Comparison of ENCODE assay signal across 16 cellular contexts in genomic region chr12:68106160-68106559, GRCh38. TPM values are rescaled to one million over a fixed set of nuclear protein-coding genes. Genes with fewer than 3 reads are reported as not detected.
DNase-seq lines count a peak whose midpoint lies in the region; ATAC-seq and TF ChIP-seq lines count a peak whose summit lies in the region.
"Had no signal": no experiment of that assay in that cellular context is flagged by ENCODE, and none has a peak within 500 bp of the region (broad histone marks: within the 10 kb centered on the region; RNA-seq: fewer than 3 reads in every experiment).

No MANE protein-coding gene starts in this region.

- H4K20me1 ChIP-seq in SK-N-SH (ENCODE audit: insufficient read depth): no peaks in the 10 kb centered on the region

- 65% methylated on average over 4 of the region's 5 CpGs for WGBS in SK-N-SH (ENCODE audit: low lambda C conversion rate)
- 60 to 85% methylated on average over 5 of the region's 5 CpGs for WGBS in sigmoid colon, 2 donors

- H3K36me3 ChIP-seq in SK-N-SH (replicated peaks in 1 of 2; ENCODE audit: control insufficient read depth in 1 of 2, insufficient read depth in 2 of 2, low read length in 1 of 2): no peaks in the 10 kb centered on the region
- H3K36me3 ChIP-seq in sigmoid colon: no peaks in the 10 kb centered on the region
- H3K36me3 ChIP-seq: heart left ventricle, spleen, thyroid gland had no signal

- POLR2A ChIA-PET in SK-N-SH (lab: Yijun Ruan, JAX): no interaction called here

- TF ChIP-seq EP300 in SK-N-SH (IDR thresholded peaks at IDR 0.05; ENCODE audit: borderline replicate concordance in 1 of 2, low read depth in 1 of 2, low read length in 1 of 2) (no peak), sigmoid colon (IDR thresholded peaks at IDR 0.05) (no peak)

- H3K4me3 ChIP-seq in SK-N-SH (ENCODE audit: low read depth in 2 of 2, low read length in 1 of 2): no peak overlapping the region
- no peak overlapping the region for H3K4me3 ChIP-seq in fibroblast of pulmonary artery (replicated peaks; ENCODE audit: low read depth, low read length)
- no peak overlapping the region for H3K4me3 ChIP-seq in sigmoid colon
- H3K4me3 ChIP-seq: heart left ventricle, spleen, thyroid gland had no signal

- H3K27ac ChIP-seq in SK-N-SH (ENCODE audit: low read depth in 2 of 2, low read length in 1 of 2) (no peak overlapping the region), sigmoid colon (no peak overlapping the region)
- H3K27ac ChIP-seq: heart left ventricle, spleen, thyroid gland had no signal

- TF ChIP-seq CTCF in SK-N-SH (IDR thresholded peaks at IDR 0.05) (no peak), fibroblast of pulmonary artery (IDR thresholded peaks at IDR 0.05; ENCODE audit: low read length, missing control alignments) (no peak), sigmoid colon (IDR thresholded peaks at IDR 0.05) (no peak)

- no peaks in the 10 kb centered on the region for H3K9me3 ChIP-seq in SK-N-SH
- no peaks in the 10 kb centered on the region for H3K9me3 ChIP-seq in sigmoid colon
- H3K9me3 ChIP-seq: heart left ventricle, spleen, thyroid gland had no signal

- CTCF ChIA-PET in SK-N-SH (lab: Yijun Ruan, JAX): no interaction called here

- no peak for TF ChIP-seq POLR2A in sigmoid colon (IDR thresholded peaks at IDR 0.05)

- intact Hi-C loops in sigmoid colon (cut with DNase I): no loop called here

- no peak for DNase-seq in SK-N-SH
- peak; percentile 34 for DNase-seq in SK-MEL-5 (ENCODE audit: low read depth, low spot score)
- peak; percentile 7 for DNase-seq in fibroblast of pulmonary artery (ENCODE audit: low read depth)
- DNase-seq in stromal cell of bone marrow (ENCODE audit: low read depth): peak; percentile 31
- no peak for DNase-seq in inferior parietal cortex (ENCODE audit: extremely low spot score)
- no peak for DNase-seq in sigmoid colon
- no peak for DNase-seq in hippocampal formation (lab: John Stamatoyannopoulos, UW)
- DNase-seq: activated T-cell treated with anti-CD3 and anti-CD28 coated beads for 4 hours, H9, heart left ventricle, left ventricle myocardium superior, NCI-H1417 treated with DMSO at 0.1 percent for 48 hours, spleen, thyroid gland had no signal

- H2AFZ ChIP-seq in SK-N-SH (ENCODE audit: low read depth): no peak overlapping the region

- H3K27me3 ChIP-seq in SK-N-SH (ENCODE audit: insufficient read depth): peaks cover 4% of the 10 kb centered on the region; the same call in 1 of the 2 replicates
- no peaks in the 10 kb centered on the region for H3K27me3 ChIP-seq in sigmoid colon
- H3K27me3 ChIP-seq: spleen, thyroid gland had no signal

- H3K4me2 ChIP-seq in SK-N-SH: no peak overlapping the region

- H3K4me1 ChIP-seq in SK-N-SH (ENCODE audit: control insufficient read depth in 1 of 2, insufficient read depth in 2 of 2, low read depth in 1 of 2, low read length in 1 of 2) (no peaks in the 10 kb centered on the region), sigmoid colon (no peaks in the 10 kb centered on the region)
- H3K4me1 ChIP-seq: heart left ventricle, spleen, thyroid gland had no signal

- in situ Hi-C loops in SK-MEL-5 (cut with HindIII; ENCODE audit: low pct_unique_long_range_greater_than_20kb, low sequenced_read_pairs): no loop called here

- H3K9ac ChIP-seq in SK-N-SH: no peak overlapping the region

- no peaks in the 10 kb centered on the region for H3K79me2 ChIP-seq in SK-N-SH (ENCODE audit: insufficient read depth)

- no peak for TF ChIP-seq RAD21 in SK-N-SH (IDR thresholded peaks at IDR 0.05; ENCODE audit: low read length)

- H3K9me2 ChIP-seq in SK-N-SH: no peaks in the 10 kb centered on the region

- H3F3A ChIP-seq in SK-N-SH (replicated peaks; ENCODE audit: insufficient read depth): no peaks in the 10 kb centered on the region

- ATAC-seq in SK-N-SH treated with all-trans-retinoic acid at 6 μM for 48 hours: peak; percentile 70
- ATAC-seq: heart left ventricle, left ventricle myocardium superior had no signal

TF ChIP-seq in SK-N-SH treated with all-trans-retinoic acid at 6 μM for 48 hours, 23 proteins besides CTCF, POLR2A, EP300 and RAD21 (continues in another document):
- no peak for TF ChIP-seq PATZ1 (CRISPR knock-in tag; IDR thresholded peaks at IDR 0.05; ENCODE audit: borderline replicate concordance)
- no peak for TF ChIP-seq ARNTL (CRISPR knock-in tag; IDR thresholded peaks at IDR 0.05; ENCODE audit: borderline replicate concordance, low read depth)
- no peak for TF ChIP-seq ZFP30 (CRISPR knock-in tag; IDR thresholded peaks at IDR 0.05)
- no peak for TF ChIP-seq GLIS3 (CRISPR knock-in tag; IDR thresholded peaks at IDR 0.05)
- no peak for TF ChIP-seq ZNF70 (CRISPR knock-in tag; IDR thresholded peaks at IDR 0.05)
- no peak for TF ChIP-seq ZC3H10 (CRISPR knock-in tag; IDR thresholded peaks at IDR 0.05)
- no peak for TF ChIP-seq ZNF8 (CRISPR knock-in tag; IDR thresholded peaks at IDR 0.05)
- TF ChIP-seq, protein P1, sequence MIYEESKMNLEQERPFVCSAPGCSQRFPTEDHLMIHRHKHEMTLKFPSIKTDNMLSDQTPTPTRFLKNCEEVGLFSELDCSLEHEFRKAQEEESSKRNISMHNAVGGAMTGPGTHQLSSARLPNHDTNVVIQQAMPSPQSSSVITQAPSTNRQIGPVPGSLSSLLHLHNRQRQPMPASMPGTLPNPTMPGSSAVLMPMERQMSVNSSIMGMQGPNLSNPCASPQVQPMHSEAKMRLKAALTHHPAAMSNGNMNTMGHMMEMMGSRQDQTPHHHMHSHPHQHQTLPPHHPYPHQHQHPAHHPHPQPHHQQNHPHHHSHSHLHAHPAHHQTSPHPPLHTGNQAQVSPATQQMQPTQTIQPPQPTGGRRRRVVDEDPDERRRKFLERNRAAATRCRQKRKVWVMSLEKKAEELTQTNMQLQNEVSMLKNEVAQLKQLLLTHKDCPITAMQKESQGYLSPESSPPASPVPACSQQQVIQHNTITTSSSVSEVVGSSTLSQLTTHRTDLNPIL (CRISPR knock-in tag; IDR thresholded peaks at IDR 0.05; ENCODE audit: low read depth): no peak
- no peak for TF ChIP-seq ESRRG (CRISPR knock-in tag; IDR thresholded peaks at IDR 0.05)

TF ChIP-seq in SK-N-SH, 30 proteins besides CTCF, POLR2A, EP300 and RAD21:
- TF ChIP-seq FOXM1 (IDR thresholded peaks at IDR 0.05; ENCODE audit: low read depth): no peak
- TF ChIP-seq FOXJ3 (CRISPR knock-in tag; IDR thresholded peaks at IDR 0.05): no peak
- TF ChIP-seq, protein P2, sequence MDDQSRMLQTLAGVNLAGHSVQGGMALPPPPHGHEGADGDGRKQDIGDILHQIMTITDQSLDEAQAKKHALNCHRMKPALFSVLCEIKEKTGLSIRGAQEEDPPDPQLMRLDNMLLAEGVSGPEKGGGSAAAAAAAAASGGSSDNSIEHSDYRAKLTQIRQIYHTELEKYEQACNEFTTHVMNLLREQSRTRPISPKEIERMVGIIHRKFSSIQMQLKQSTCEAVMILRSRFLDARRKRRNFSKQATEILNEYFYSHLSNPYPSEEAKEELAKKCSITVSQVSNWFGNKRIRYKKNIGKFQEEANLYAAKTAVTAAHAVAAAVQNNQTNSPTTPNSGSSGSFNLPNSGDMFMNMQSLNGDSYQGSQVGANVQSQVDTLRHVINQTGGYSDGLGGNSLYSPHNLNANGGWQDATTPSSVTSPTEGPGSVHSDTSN (IDR thresholded peaks at IDR 0.05): no peak
- TF ChIP-seq JUND (IDR thresholded peaks at IDR 0.05): no peak
- TF ChIP-seq CHD2 (IDR thresholded peaks at IDR 0.05; ENCODE audit: low read length, partially characterized antibody): no peak
- no peak for TF ChIP-seq USF1 (IDR thresholded peaks at IDR 0.05; ENCODE audit: borderline replicate concordance, low read depth)
- no peak for TF ChIP-seq RCOR1 (IDR thresholded peaks at IDR 0.05; ENCODE audit: low read length)
- no peak for TF ChIP-seq MXI1 (IDR thresholded peaks at IDR 0.05; ENCODE audit: low read depth, low read length)
- TF ChIP-seq, protein P3, sequence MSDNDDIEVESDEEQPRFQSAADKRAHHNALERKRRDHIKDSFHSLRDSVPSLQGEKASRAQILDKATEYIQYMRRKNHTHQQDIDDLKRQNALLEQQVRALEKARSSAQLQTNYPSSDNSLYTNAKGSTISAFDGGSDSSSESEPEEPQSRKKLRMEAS (IDR thresholded peaks at IDR 0.05; ENCODE audit: low read depth): no peak
- TF ChIP-seq TAF1 (IDR thresholded peaks at IDR 0.05; ENCODE audit: borderline replicate concordance, low read depth, low read length): no peak
- no peak for TF ChIP-seq TEAD4 (IDR thresholded peaks at IDR 0.05; ENCODE audit: borderline replicate concordance, insufficient read depth)
- no peak for TF ChIP-seq POLR2AphosphoS5 (IDR thresholded peaks at IDR 0.05; ENCODE audit: low read depth, low read length)
- no peak for TF ChIP-seq SIN3A (IDR thresholded peaks at IDR 0.05; ENCODE audit: borderline replicate concordance, low read depth, low read length)
- no peak for TF ChIP-seq RXRA (IDR thresholded peaks at IDR 0.05; ENCODE audit: borderline replicate concordance, low read depth)
- no peak for TF ChIP-seq RFX5 (IDR thresholded peaks at IDR 0.05; ENCODE audit: low read length)
- TF ChIP-seq GABPA (IDR thresholded peaks at IDR 0.05; ENCODE audit: low read depth): no peak

RNA-seq across cellular contexts. Expression of gene IFNG, which starts 53.4 kb away (rescaled TPM):
- polyA plus RNA-seq in SK-N-SH (2012; rRNA removed): not detected in 2 replicates
- polyA plus RNA-seq in SK-N-SH (2012; cell fraction: cytosol; rRNA removed): not detected in 2 replicates
- polyA plus RNA-seq in SK-N-SH (2012; cell fraction: nucleus; rRNA removed): not detected in 2 replicates
- total RNA-seq in SK-MEL-5 (2014; rRNA removed; shearing (Covaris generic)): not detected in 2 replicates
- not detected in 2 replicates for polyA plus RNA-seq in SK-MEL-5 (2015; cell fraction: cytosol; rRNA removed)
- not detected in 2 replicates for polyA plus RNA-seq in SK-MEL-5 (2015; cell fraction: nucleus; rRNA removed)
- not detected for total RNA-seq in sigmoid colon
- 1 to 10 TPM in 1 of 3 donors, not detected in 2; 1.2 TPM for polyA plus RNA-seq in sigmoid colon
- total RNA-seq: H9, left ventricle myocardium superior, thyroid gland had no signal
- polyA plus RNA-seq: adipose tissue, heart left ventricle had no signal

Comparison
In these comparisons a context has a peak if more than half of its experiments do, and no peak if none do; other contexts are left out.
1. DNase-seq: peak in SK-MEL-5 (single experiment), fibroblast of pulmonary artery (single experiment) and stromal cell of bone marrow (single experiment); none in SK-N-SH (single experiment), inferior parietal cortex (single experiment), sigmoid colon (single experiment) and hippocampal formation (0 of 2).